ENCODE assay signal across 8 cellular contexts in the genomic region with DNA sequence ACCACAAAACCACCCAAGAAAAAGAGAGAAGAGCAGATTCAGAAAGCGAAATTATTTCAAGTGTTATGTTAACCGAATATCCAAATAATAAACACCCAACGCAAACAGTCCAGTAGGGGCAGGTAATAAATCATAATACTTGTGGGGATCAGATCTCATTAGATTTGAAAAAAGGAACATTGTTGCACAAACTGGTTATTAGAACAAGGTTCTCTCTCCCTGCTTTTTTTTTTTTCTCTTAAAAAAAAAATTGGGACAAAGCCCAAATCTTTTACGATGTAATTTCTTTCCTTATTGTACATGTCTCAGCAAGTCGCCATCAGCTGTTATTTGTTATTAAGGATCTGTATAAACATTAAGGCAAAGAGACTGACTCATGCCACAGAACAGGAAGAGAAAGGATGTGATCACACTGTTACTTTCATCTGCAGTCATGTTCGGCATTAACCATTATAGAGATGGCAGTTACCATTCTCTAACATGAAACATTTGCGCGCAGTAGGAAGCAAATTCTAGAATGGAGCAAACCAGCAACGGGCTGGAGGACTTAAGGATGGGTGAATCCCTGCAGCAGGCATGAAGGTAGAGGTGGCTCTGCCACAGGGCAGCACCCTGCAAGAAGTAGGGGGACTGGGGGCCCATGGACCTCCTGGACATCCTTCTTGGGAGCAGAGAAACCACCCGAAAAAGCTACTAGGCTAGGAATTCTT. TPM values are rescaled to one million over a fixed set of nuclear protein-coding genes. Genes with fewer than 3 reads are reported as not detected.
DNase-seq lines count a peak whose midpoint lies in the region; ATAC-seq, FAIRE-seq and TF ChIP-seq lines count a peak whose summit lies in the region.

No MANE protein-coding gene starts in this region.

- H3K9me3 ChIP-seq in A549 (no peaks in the 10 kb centered on the region), body of pancreas (no peaks in the 10 kb centered on the region)

- peak overlapping the region in 1 of 2 experiments; percentile 40; a peak in 2 of 6 replicates for H3K27ac ChIP-seq in A549
- H3K27ac ChIP-seq in body of pancreas = no peak overlapping the region

- H3K4me3 Mint-ChIP-seq in activated CD4-positive, alpha-beta memory T cell treated with anti-CD3 and anti-CD28 coated beads for 36 hours = peak overlapping the region; percentile 68

- H3K27me3 Mint-ChIP-seq in activated CD4-positive, alpha-beta memory T cell treated with anti-CD3 and anti-CD28 coated beads for 36 hours = no peaks in the 10 kb centered on the region

- no peaks in the 10 kb centered on the region for H3K36me3 ChIP-seq in body of pancreas (replicated peaks in 1 of 2; ENCODE audit: insufficient read depth in 1 of 2, low read depth in 2 of 2)

- WGBS in A549 (ENCODE audit: missing lambda C conversion rate) = 27% methylated on average over 9 of the region's 10 CpGs
- 54 to 61% methylated on average over 10 of the region's 10 CpGs for WGBS in body of pancreas, 2 donors

- no peak overlapping the region; the same call in 2 of the 3 replicates for H3K4me3 ChIP-seq in A549
- no peak overlapping the region for H3K4me3 ChIP-seq in body of pancreas

- CTCF ChIA-PET in A549 (lab: Yijun Ruan, JAX) = interaction anchor here (1.2 kb wide), 1 partner anchor 9 kb away, joined by 3 read pairs; no protein-coding TSS in a partner anchor
- CTCF ChIA-PET in activated CD4-positive, alpha-beta memory T cell treated with anti-CD3 and anti-CD28 coated beads for 36 hours (lab: Charles Lee) = interaction anchor here (0.8 to 1.1 kb wide), 2 partner anchors 10 to 11 kb away, joined by 4 to 6 read pairs; no protein-coding TSS in a partner anchor

- no peaks in the 10 kb centered on the region for H3K9me3 Mint-ChIP-seq in activated CD4-positive, alpha-beta memory T cell treated with anti-CD3 and anti-CD28 coated beads for 36 hours

- POLR2A ChIA-PET in A549 (lab: Yijun Ruan, JAX) = no interaction called here
- POLR2A ChIA-PET in activated CD4-positive, alpha-beta memory T cell treated with anti-CD3 and anti-CD28 coated beads for 36 hours (lab: Charles Lee) = interaction anchor here (0.8 to 2.9 kb wide), 3 partner anchors 12 to 23 kb away, joined by 3 to 12 read pairs (median 3); no protein-coding TSS in a partner anchor

- no peak for TF ChIP-seq EP300 in A549 (IDR thresholded peaks at IDR 0.05)

- peaks cover 61% of the 10 kb centered on the region for H3K4me1 Mint-ChIP-seq in activated CD4-positive, alpha-beta memory T cell treated with anti-CD3 and anti-CD28 coated beads for 36 hours (ENCODE audit: low read depth)

- H3K4me1 ChIP-seq in A549 = peaks cover 14% of the 10 kb centered on the region; the same call in 1 of the 3 replicates
- peaks cover 15% of the 10 kb centered on the region for H3K4me1 ChIP-seq in body of pancreas

- DNase-seq in A549 (ENCODE audit: low read depth in 1 of 2, low spot score in 1 of 2) (peak in 1 of 2 experiments; percentile 24), HCEC 1CT (peak; percentile 86), glomerular visceral epithelial cell (ENCODE audit: extremely low spot score) (peak; percentile 42), body of pancreas (no peak)
- DNase-seq in activated CD4-positive, alpha-beta memory T cell treated with anti-CD3 and anti-CD28 coated beads for 36 hours = no peak

- H3K4me2 ChIP-seq in A549 = peak overlapping the region; percentile 52

- TF ChIP-seq CTCF in A549 (IDR thresholded peaks at IDR 0.05) (no peak), body of pancreas (IDR thresholded peaks at IDR 0.05) (no peak)

- intact Hi-C loops in activated CD4-positive, alpha-beta memory T cell treated with anti-CD3 and anti-CD28 coated beads for 36 hours (cut with micrococcal nuclease) = loop anchor here (1.0 to 2.0 kb wide), 4 partner anchors 13 to 41 kb away; no protein-coding TSS in a partner anchor
- intact Hi-C loops in body of pancreas (cut with DNase I) = no loop called here

- no peak for TF ChIP-seq POLR2A in A549 (IDR thresholded peaks at IDR 0.05; ENCODE audit: low read length)
- no peak for TF ChIP-seq POLR2A in body of pancreas (IDR thresholded peaks at IDR 0.05)

- FAIRE-seq in A549 (lab: Jason Lieb, UNC) = no peak

- no peaks in the 10 kb centered on the region for H3K36me3 Mint-ChIP-seq in activated CD4-positive, alpha-beta memory T cell treated with anti-CD3 and anti-CD28 coated beads for 36 hours

- peak in 1 of 2 experiments; percentile 43; a peak in 1 of 6 replicates for ATAC-seq in A549
- ATAC-seq in GM21619 (IDR thresholded peaks at IDR 0.05; ENCODE audit: unreplicated experiment) = no peak
- ATAC-seq in body of pancreas = no peak
- ATAC-seq in GM21528 (IDR thresholded peaks at IDR 0.05; ENCODE audit: low FRiP score, unreplicated experiment) = no peak
- no peak for ATAC-seq in HG03520 (IDR thresholded peaks at IDR 0.05; ENCODE audit: unreplicated experiment)

- no peak for TF ChIP-seq RAD21 in A549 (conservative IDR thresholded peaks at IDR 0.05 in 1 of 2, IDR thresholded peaks at IDR 0.05 in 1 of 2)

- H3K27ac Mint-ChIP-seq in activated CD4-positive, alpha-beta memory T cell treated with anti-CD3 and anti-CD28 coated beads for 36 hours = peak overlapping the region; percentile 82

- no peaks in the 10 kb centered on the region for H3K27me3 ChIP-seq in body of pancreas

TF ChIP-seq in A549, 52 proteins besides CTCF, POLR2A, EP300 and RAD21:
- TF ChIP-seq BHLHE40 (IDR thresholded peaks at IDR 0.05; ENCODE audit: low read depth, low read length) (no peak), EHF (CRISPR knock-in tag; IDR thresholded peaks at IDR 0.05) (no peak), POLR2AphosphoS2 (conservative IDR thresholded peaks at IDR 0.05; ENCODE audit: low read length) (no peak), RNF2 (IDR thresholded peaks at IDR 0.05; ENCODE audit: borderline replicate concordance, low read depth) (no peak), ZFP36 (IDR thresholded peaks at IDR 0.05; ENCODE audit: borderline replicate concordance, partially characterized antibody) (no peak), MAFK (IDR thresholded peaks at IDR 0.05; ENCODE audit: partially characterized antibody) (no peak)
TF ChIP-seq in A549: peak in this region for 0.

RNA-seq across cellular contexts. Expression of gene EPHA4, which starts 42.0 kb away (rescaled TPM):
- polyA plus RNA-seq in A549 (2011; rRNA removed) (1.1 and 1.7 TPM in 2 replicates), A549 (2017; fragmentation: RNase III; extraction: RNeasy Plus Mini Kit Qiagen cat#74134 plus additional on column Dnase treatment) (0.31 to 0.57 TPM (median 0.54 TPM) in 3 replicates)
- 0.21 and 0.26 TPM in 2 replicates for polyA plus RNA-seq in A549 (2012; cell fraction: cytosol; rRNA removed)
- polyA plus RNA-seq in A549 (2012; cell fraction: nucleus; rRNA removed) = 0.52 and 1.5 TPM in 2 replicates
- polyA minus RNA-seq in A549 (2011; rRNA and poly(A)+ RNA removed) = 3.0 and 5.6 TPM in 2 replicates
- 1 to 10 TPM; 6.3 to 7.0 TPM for total RNA-seq in activated CD4-positive, alpha-beta memory T cell treated with anti-CD3 and anti-CD28 coated beads for 36 hours
- 1 to 10 TPM; 4.0 to 5.2 TPM for total RNA-seq in body of pancreas

Comparison
In these comparisons a context has a peak if more than half of its experiments do, and no peak if none do; other contexts are left out.
1. DNase-seq: peak in HCEC 1CT (single experiment) and glomerular visceral epithelial cell (single experiment); none in activated CD4-positive, alpha-beta memory T cell treated with anti-CD3 and anti-CD28 coated beads for 36 hours (single experiment) and body of pancreas (0 of 4).